Comparison of ENCODE assay signal across 8 cellular contexts in genomic region chr12:131681746-131682510, GRCh38. TPM values are rescaled to one million over a fixed set of nuclear protein-coding genes. Genes with fewer than 3 reads are reported as not detected.
DNase-seq lines count a peak whose midpoint lies in the region; ATAC-seq lines count a peak whose summit lies in the region.
"Not testable (repeated sequence)": the region's sequence is repeated elsewhere in the genome, so short reads cannot be mapped to it uniquely, and the experiment has no call there.

No MANE protein-coding gene starts in this region.

- peak overlapping the region in 1 of 8 donors; percentile 55 for H3K27ac Mint-ChIP-seq in CD8-positive, alpha-beta memory T cell
- H3K27ac Mint-ChIP-seq in activated CD4-positive, alpha-beta T cell treated with anti-CD3 and anti-CD28 coated beads, Interleukin-2, amount 10 ng/mL, durations not matched to agents 7 days and 5 days = not testable (repeated sequence)

- H3K4me1 Mint-ChIP-seq in CD8-positive, alpha-beta memory T cell = peaks cover 0 to 11% (median 6%) of the 10 kb centered on the region in 3 donors
- not testable (repeated sequence) for H3K4me1 Mint-ChIP-seq in activated CD4-positive, alpha-beta T cell treated with anti-CD3 and anti-CD28 coated beads, Interleukin-2, amount 10 ng/mL, durations not matched to agents 7 days and 5 days

- H3K4me3 Mint-ChIP-seq in CD8-positive, alpha-beta memory T cell = peak overlapping the region in 5 of 7 donors; percentile 3 to 80 (median 72)
- H3K4me3 Mint-ChIP-seq in activated CD4-positive, alpha-beta T cell treated with anti-CD3 and anti-CD28 coated beads, Interleukin-2, amount 10 ng/mL, durations not matched to agents 7 days and 5 days = peak overlapping the region; percentile 27

- CTCF ChIA-PET in CD8-positive, alpha-beta memory T cell (lab: Charles Lee) = not testable (repeated sequence)
- CTCF ChIA-PET in activated CD4-positive, alpha-beta T cell treated with anti-CD3 and anti-CD28 coated beads, Interleukin-2, amount 10 ng/mL, durations not matched to agents 7 days and 5 days (lab: Charles Lee) = interaction anchor here (0.7 kb wide), 1 partner anchor 951 kb away, joined by 3 read pairs; no protein-coding TSS in a partner anchor

- peak in 4 of 5 donors; percentile 23 to 74 (median 53) for DNase-seq in CD8-positive, alpha-beta memory T cell
- peak; percentile 33 to 38 for DNase-seq in NOMO-1 (lab: John Stamatoyannopoulos, UW; ENCODE audit: unreplicated experiment in 2 of 2)
- peak; percentile 78 for DNase-seq in activated CD4-positive, alpha-beta T cell treated with anti-CD3 and anti-CD28 coated beads, Interleukin-2, amount 10 ng/mL, durations not matched to agents 7 days and 5 days
- DNase-seq in central memory CD4-positive, alpha-beta T cell = peak; percentile 42
- DNase-seq in islet precursor cell = peak; percentile 82
- peak; percentile 65 for DNase-seq in stimulated activated CD4-positive, alpha-beta T cell treated with anti-CD3 and anti-CD28 coated beads, Interleukin-4, amount 100 ng/mL, for 24 hours

- H3K9me3 Mint-ChIP-seq in CD8-positive, alpha-beta memory T cell; activated CD4-positive, alpha-beta T cell treated with anti-CD3 and anti-CD28 coated beads, Interleukin-2, amount 10 ng/mL, durations not matched to agents 7 days and 5 days: not testable (repeated sequence)

- H3K4me1 ChIP-seq in CD8-positive, alpha-beta memory T cell (ENCODE audit: insufficient read depth, low read length) = not testable (repeated sequence)

- peak; percentile 61 for ATAC-seq in GM19463 (IDR thresholded peaks at IDR 0.05; ENCODE audit: unreplicated experiment)
- peak; percentile 99 for ATAC-seq in HG03175 (IDR thresholded peaks at IDR 0.05; ENCODE audit: unreplicated experiment)

- POLR2A ChIA-PET in CD8-positive, alpha-beta memory T cell (lab: Charles Lee); activated CD4-positive, alpha-beta T cell treated with anti-CD3 and anti-CD28 coated beads, Interleukin-2, amount 10 ng/mL, durations not matched to agents 7 days and 5 days (lab: Charles Lee): not testable (repeated sequence)

- not testable (repeated sequence) for H3K27me3 Mint-ChIP-seq in CD8-positive, alpha-beta memory T cell; activated CD4-positive, alpha-beta T cell treated with anti-CD3 and anti-CD28 coated beads, Interleukin-2, amount 10 ng/mL, durations not matched to agents 7 days and 5 days

- not testable (repeated sequence) for H3K36me3 ChIP-seq in CD8-positive, alpha-beta memory T cell (ENCODE audit: insufficient read depth, low read length)

- H3K27ac ChIP-seq in CD8-positive, alpha-beta memory T cell (ENCODE audit: low read depth, low read length) = not testable (repeated sequence)

- H3K27me3 ChIP-seq in CD8-positive, alpha-beta memory T cell (ENCODE audit: insufficient read depth, low read length, poor library complexity, severe bottlenecking) = not testable (repeated sequence)

- not testable (repeated sequence) for H3K36me3 Mint-ChIP-seq in CD8-positive, alpha-beta memory T cell; activated CD4-positive, alpha-beta T cell treated with anti-CD3 and anti-CD28 coated beads, Interleukin-2, amount 10 ng/mL, durations not matched to agents 7 days and 5 days (ENCODE audit: low read depth)

- not testable (repeated sequence) for H3K4me3 ChIP-seq in CD8-positive, alpha-beta memory T cell (ENCODE audit: low read length)

- H3K9me3 ChIP-seq in CD8-positive, alpha-beta memory T cell (ENCODE audit: low read length) = not testable (repeated sequence)

RNA-seq across cellular contexts. Expression of gene SFSWAP, which starts 29.0 kb away (rescaled TPM):
- 10 to 100 TPM; 63.3 to 65.2 TPM for total RNA-seq in CD8-positive, alpha-beta memory T cell
- polyA plus RNA-seq in CD8-positive, alpha-beta memory T cell = 22.6 TPM
- total RNA-seq in activated CD4-positive, alpha-beta T cell treated with anti-CD3 and anti-CD28 coated beads, Interleukin-2, amount 10 ng/mL, durations not matched to agents 7 days and 5 days = 10 to 100 TPM; 51.4 to 59.0 TPM
